ENCODE assay signal across 7 cellular contexts in the genomic region with DNA sequence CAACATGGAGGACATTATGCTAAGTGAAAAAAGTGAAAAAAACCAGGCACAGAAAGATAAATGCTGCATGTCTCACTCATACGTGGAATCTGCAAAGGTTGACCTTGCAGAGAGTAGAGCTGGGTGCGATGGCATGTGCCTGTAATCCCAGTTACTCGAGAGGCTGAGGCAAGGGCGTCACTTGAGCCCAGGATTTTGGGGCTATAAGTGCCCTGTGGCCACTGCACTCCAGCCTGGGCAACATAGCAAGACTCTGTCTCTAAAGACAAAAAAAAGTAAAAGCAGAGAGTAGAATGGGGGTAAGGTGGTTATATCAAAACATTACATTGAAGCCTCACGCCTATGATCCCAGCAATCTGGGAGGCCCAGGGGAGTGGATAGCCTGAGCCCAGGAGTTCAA.
"Had no signal": no experiment of that assay in that cellular context is flagged by ENCODE, and none has a peak within 500 bp of the region (broad histone marks: within the 10 kb centered on the region; RNA-seq: fewer than 3 reads in every experiment).

No MANE protein-coding gene starts in this region.

- DNase-seq: GM23248, GOT3, H7, HFFc6 had no signal

- H3K36me3 Mint-ChIP-seq: IgD-negative memory B cell had no signal

- H3K9me3 ChIP-seq: HAP-1 had no signal

- H3K4me3 Mint-ChIP-seq: HFFc6, IgD-negative memory B cell had no signal

- H3K4me1 Mint-ChIP-seq: IgD-negative memory B cell had no signal

- H3K4me3 ChIP-seq: GM23248, HAP-1 had no signal

- H3K36me3 ChIP-seq: HAP-1 had no signal

- H3K9me3 Mint-ChIP-seq: HFFc6 had no signal

- H3K27ac Mint-ChIP-seq: HFFc6, IgD-negative memory B cell had no signal

- H3K27ac ChIP-seq: GM23248, HL-60 had no signal

- H3K4me1 ChIP-seq: HAP-1 had no signal
